1 cellular context compared by ENCODE assay signal in genomic region chr3:44506961-44507360, GRCh38.
TF ChIP-seq lines count a peak whose summit lies in the region.

No MANE protein-coding gene starts in this region.

TF ChIP-seq in H1, 55 proteins besides CTCF, POLR2A, EP300 and RAD21:
- no peak for TF ChIP-seq CBX8 (IDR thresholded peaks at IDR 0.05; ENCODE audit: borderline replicate concordance, low read depth, low read length)
- TF ChIP-seq JUND (IDR thresholded peaks at IDR 0.05; ENCODE audit: low read length) = peak; percentile 27; the same call in 1 of the 2 replicates
